ENCODE assay signal across 8 cellular contexts in the genomic region with DNA sequence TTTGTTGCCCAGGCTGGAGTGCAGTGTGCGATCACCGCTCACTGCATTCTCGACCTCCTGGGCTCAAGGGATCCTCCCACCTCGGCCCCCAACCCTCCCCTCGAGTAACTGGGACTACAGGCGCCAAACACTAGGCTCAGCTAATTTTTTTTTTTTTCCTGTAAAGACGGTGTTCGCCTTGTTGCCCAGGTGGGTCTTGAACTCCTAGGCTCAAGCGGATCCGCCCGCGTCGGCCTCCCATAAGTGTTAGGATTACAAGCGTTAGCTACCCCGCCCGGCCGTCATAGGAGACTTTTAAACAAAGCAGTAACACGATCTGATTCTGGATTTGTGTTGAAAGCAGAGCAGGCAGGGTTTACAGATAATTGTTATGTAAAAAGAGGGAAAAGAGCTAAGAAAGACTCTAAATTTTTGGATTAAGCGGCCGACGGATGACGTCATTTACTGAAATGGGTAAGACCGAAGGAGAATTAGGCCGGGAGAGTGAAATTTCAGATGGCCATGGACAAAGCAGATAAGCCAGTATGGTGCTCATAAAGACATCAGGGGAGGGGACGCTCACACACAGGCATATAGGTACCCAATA. TPM values are rescaled to one million over a fixed set of nuclear protein-coding genes. Genes with fewer than 3 reads are reported as not detected.
A peak's percentile ranks its signal among the peaks of the same experiment; 100 is the strongest.
DNase-seq lines count a peak whose midpoint lies in the region; ATAC-seq and TF ChIP-seq lines count a peak whose summit lies in the region.

No MANE protein-coding gene starts in this region.

- no peaks in the 10 kb centered on the region for H3K27me3 Mint-ChIP-seq in natural killer cell (ENCODE audit: low read depth in 2 of 2)

- DNase-seq in DMS79 treated with DMSO at 0.1 percent for 48 hours (lab: John Stamatoyannopoulos, UW) (peak; percentile 74), DMS79 (lab: John Stamatoyannopoulos, UW) (no peak), NCI-H2029 treated with DMSO at 0.1 percent for 48 hours (lab: John Stamatoyannopoulos, UW) (peak; percentile 84), esophagus squamous epithelium (lab: John Stamatoyannopoulos, UW) (no peak), natural killer cell (no peak)
- peak; percentile 64 for DNase-seq in activated CD8-positive, alpha-beta memory T cell treated with anti-CD3 and anti-CD28 coated beads for 24 hours

- peak; percentile 4 for ATAC-seq in HG02763 (IDR thresholded peaks at IDR 0.05; ENCODE audit: unreplicated experiment)
- peak in 1 of 3 donors; percentile 2 for ATAC-seq in natural killer cell

- peaks cover 41 to 60% of the 10 kb centered on the region in 2 donors for H3K4me1 Mint-ChIP-seq in natural killer cell

- H3K36me3 ChIP-seq in esophagus squamous epithelium (peaks cover 0 to 4% (median 0%) of the 10 kb centered on the region in 3 donors), urinary bladder (ENCODE audit: insufficient read depth) (no peaks in the 10 kb centered on the region)

- H3K9me3 Mint-ChIP-seq in natural killer cell = no peaks in the 10 kb centered on the region

- no peaks in the 10 kb centered on the region for H3K9me3 ChIP-seq in esophagus squamous epithelium

- H3K36me3 Mint-ChIP-seq in natural killer cell = no peaks in the 10 kb centered on the region

- H3K27ac Mint-ChIP-seq in natural killer cell = peak overlapping the region; percentile 96 to 100

- intact Hi-C loops in esophagus squamous epithelium (cut with DNase I) = no loop called here
- intact Hi-C loops in natural killer cell (cut with micrococcal nuclease) = loop anchor here (2.0 kb wide), 1 partner anchor 290 kb away; a partner anchor contains a TSS

- H3K4me1 ChIP-seq in esophagus squamous epithelium (peaks cover 11 to 64% (median 32%) of the 10 kb centered on the region in 3 donors), urinary bladder (ENCODE audit: insufficient read depth) (peaks cover 3% of the 10 kb centered on the region)

- no peak for TF ChIP-seq CTCF in esophagus squamous epithelium (IDR thresholded peaks at IDR 0.05)
- no peak for TF ChIP-seq CTCF in natural killer cell (IDR thresholded peaks at IDR 0.05)

- peak overlapping the region; percentile 94 to 99 (median 97) for H3K27ac ChIP-seq in esophagus squamous epithelium
- H3K27ac ChIP-seq in urinary bladder (ENCODE audit: low read depth) = peak overlapping the region; percentile 97

- H3K27me3 ChIP-seq in esophagus squamous epithelium = no peaks in the 10 kb centered on the region

- WGBS in esophagus squamous epithelium, 2 donors = 0 to 4% methylated on average over 17 to 21 of the region's 25 CpGs
- under 1% methylated on average over 25 of the region's 25 CpGs for whole genome bisulfite sequencing in urinary bladder

- TF ChIP-seq POLR2A in esophagus squamous epithelium (IDR thresholded peaks at IDR 0.05) = no peak

- H3K4me3 ChIP-seq in esophagus squamous epithelium (peak overlapping the region; percentile 73 to 92 (median 88)), urinary bladder (ENCODE audit: low read depth, low read length) (peak overlapping the region; percentile 52)

- H3K4me3 Mint-ChIP-seq in natural killer cell = peak overlapping the region; percentile 94

RNA-seq across cellular contexts. Expression of a gene that starts 0.7 kb away (rescaled TPM):
- 10 to 100 TPM in 2 of 4 donors, 1 to 10 TPM in 2; 6.9 to 20.0 (median 10.1) TPM for total RNA-seq in esophagus squamous epithelium
- 10 to 100 TPM; 16.2 to 25.7 (median 24.7) TPM for total RNA-seq in natural killer cell
- 23.5 TPM for total RNA-seq in urinary bladder
- 14.8 TPM for polyA plus RNA-seq in urinary bladder

RNA-seq across cellular contexts. Expression of a gene that starts 1.1 kb away (rescaled TPM):
- total RNA-seq in esophagus squamous epithelium = 10 to 100 TPM; 11.4 to 23.0 (median 16.4) TPM
- 10 to 100 TPM; 39.3 to 55.2 (median 51.2) TPM for total RNA-seq in natural killer cell
- 47.2 TPM for total RNA-seq in urinary bladder
- polyA plus RNA-seq in urinary bladder = 10.3 TPM

Comparison
In these comparisons a context has a peak if more than half of its experiments do, and no peak if none do; other contexts are left out.
1. DNase-seq: peak in DMS79 treated with DMSO at 0.1 percent for 48 hours (single experiment), NCI-H2029 treated with DMSO at 0.1 percent for 48 hours (single experiment) and activated CD8-positive, alpha-beta memory T cell treated with anti-CD3 and anti-CD28 coated beads for 24 hours (single experiment); none in DMS79 (single experiment), esophagus squamous epithelium (single experiment) and natural killer cell (single experiment).